ENCODE assay signal across 8 cellular contexts in genomic region chr10:124671486-124672075, GRCh38.
DNase-seq lines count a peak whose midpoint lies in the region; ATAC-seq, FAIRE-seq and TF ChIP-seq lines count a peak whose summit lies in the region.

No MANE protein-coding gene starts in this region.

- peak; percentile 57 to 73; a peak in 3 of 4 replicates for TF ChIP-seq RAD21 in K562 (CRISPR knock-in tag; conservative IDR thresholded peaks at IDR 0.05 in 1 of 2, IDR thresholded peaks at IDR 0.05 in 1 of 2)

- peak; percentile 99 for ATAC-seq in K562

- 0 out of 2 replicates have a peak, but pooled peaks cover 9% of the 10 kb centered on the region for H4K20me1 ChIP-seq in K562 (replicated peaks; ENCODE audit: control insufficient read depth, insufficient read depth, low read length)

- H3K4me3 ChIP-seq in BJ (ENCODE audit: low read depth, low read length) (no peak overlapping the region), K562 (no peak overlapping the region), testis (no peak overlapping the region)

- no peaks in the 10 kb centered on the region for H3K27me3 ChIP-seq in BJ (ENCODE audit: control insufficient read depth, insufficient read depth, low read length)
- H3K27me3 ChIP-seq in K562 (ENCODE audit: control insufficient read depth in 2 of 2, insufficient read depth in 2 of 2, low read length in 2 of 2), result no peaks in the 10 kb centered on the region
- no peaks in the 10 kb centered on the region for H3K27me3 ChIP-seq in layer of hippocampus (ENCODE audit: control insufficient read depth, insufficient read depth, low read length)
- no peaks in the 10 kb centered on the region for H3K27me3 ChIP-seq in testis

- H3K4me1 ChIP-seq in K562 (replicated peaks in 1 of 2; ENCODE audit: control insufficient read depth in 2 of 2, insufficient read depth in 2 of 2, low read length in 2 of 2) (peaks cover 22 to 49% of the 10 kb centered on the region in 2 experiments), testis (peaks cover 71% of the 10 kb centered on the region)

- POLR2A ChIA-PET in BJ (lab: Charles Lee), result no interaction called here
- POLR2A ChIA-PET in K562 (lab: Yijun Ruan, JAX), result interaction anchor here (0.6 to 1.7 kb wide), 6 partner anchors 15 to 239 kb away, joined by 3 to 5 read pairs (median 4); no protein-coding TSS in a partner anchor

- 21% methylated on average over 8 of the region's 8 CpGs for WGBS in K562 (ENCODE audit: insufficient coverage, low coverage, missing lambda C conversion rate)
- 65% methylated on average over 8 of the region's 8 CpGs for WGBS in testis, 2 donors

- H3K9me1 ChIP-seq in K562 (ENCODE audit: control insufficient read depth, insufficient read depth, low read length), result peaks cover 3% of the 10 kb centered on the region

- H3K27ac ChIP-seq in K562 (ENCODE audit: extremely low read depth, low read depth, low read length), result 0 out of 3 replicates have a peak overlapping the region, but pooled peaks have one; percentile 28
- H3K27ac ChIP-seq in layer of hippocampus (ENCODE audit: low read depth, low read length), result peak overlapping the region; percentile 93
- peak overlapping the region; percentile 35 to 43 for H3K27ac ChIP-seq in testis

- no peak overlapping the region; a peak in 1 of 4 replicates for H3K9ac ChIP-seq in K562 (ENCODE audit: insufficient read depth in 1 of 2, low read depth in 2 of 2, low read length in 2 of 2)

- BruUV-seq in K562 (replicated peaks; lab: Mats Ljungman, UMichigan), result no TSS peak

- no peak for TF ChIP-seq POLR2A in K562 (conservative IDR thresholded peaks at IDR 0.05)
- no peak for TF ChIP-seq POLR2A in testis (IDR thresholded peaks at IDR 0.05)
- no peak for TF ChIP-seq POLR2A in GM12892 (IDR thresholded peaks at IDR 0.05; ENCODE audit: low read depth, low read length)

- H3K36me3 ChIP-seq in BJ (ENCODE audit: control insufficient read depth, insufficient read depth, low read length), result peaks cover 1% of the 10 kb centered on the region
- H3K36me3 ChIP-seq in K562 (ENCODE audit: control insufficient read depth, insufficient read depth, low read length), result peaks cover 16% of the 10 kb centered on the region; the same call in 2 of the 3 replicates
- H3K36me3 ChIP-seq in testis (ENCODE audit: low read depth, missing control alignments), result no peaks in the 10 kb centered on the region

- in situ Hi-C loops in KBM-7 (cut with MboI; ENCODE audit: low pct_unique_long_range_greater_than_20kb, low sequenced_read_pairs) (no loop called here), K562 (cut with MboI) (no loop called here)

- TF ChIP-seq CTCF in BJ (IDR thresholded peaks at IDR 0.05; ENCODE audit: insufficient read depth, low read depth, low read length) (peak; percentile 24; the same call in 1 of the 2 replicates), K562 (IDR thresholded peaks at IDR 0.05 in 2 of 3, conservative IDR thresholded peaks at IDR 0.05 in 1 of 3; ENCODE audit: insufficient read depth in 2 of 3, low read depth in 1 of 3, low read length in 3 of 3) (peak; percentile 77 to 87 (median 82)), testis (IDR thresholded peaks at IDR 0.05) (peak in 2 of 3 experiments; percentile 9 to 20)

- intact Hi-C loops in K562 (cut with micrococcal nuclease) (loop anchor here (1.0 to 10.0 kb wide), 6 partner anchors 23 to 127 kb away; partner anchors contain the start of gene FAM53B), testis (cut with DNase I; ENCODE audit: low total_unique reads) (no loop called here)

- FAIRE-seq in K562 (lab: Jason Lieb, UNC) (peak; percentile 87), GM12892 (lab: Jason Lieb, UNC) (no peak)

- CTCF ChIA-PET in BJ (lab: Yijun Ruan, JAX) (interaction anchor here (1.0 to 1.2 kb wide), 4 partner anchors 16 to 131 kb away, joined by 3 to 5 read pairs (median 4); no protein-coding TSS in a partner anchor), K562 (lab: Yijun Ruan, JAX; ENCODE audit: low intra/inter-chr PET ratio) (interaction anchor here (0.6 kb wide), 1 partner anchor 85 kb away, joined by 3 read pairs; no protein-coding TSS in a partner anchor)

- H3K79me2 ChIP-seq in K562 (ENCODE audit: control insufficient read depth, insufficient read depth, low read length), result peaks cover 10% of the 10 kb centered on the region

- DNase-seq in BJ (ENCODE audit: low read depth), result no peak
- DNase-seq in KBM-7, result peak; percentile 28
- peak; percentile 80 to 87 (median 86) for DNase-seq in K562 (ENCODE audit: extremely low read depth in 1 of 4, low spot score in 3 of 4)
- no peak for DNase-seq in testis
- DNase-seq in SIG-M5 (lab: John Stamatoyannopoulos, UW), result no peak
- DNase-seq in NK-92 (lab: John Stamatoyannopoulos, UW; ENCODE audit: unreplicated experiment), result no peak
- DNase-seq in GM12892 (ENCODE audit: insufficient read length), result no peak

- H3K4me2 ChIP-seq in K562 (ENCODE audit: insufficient read depth, low read length), result no peak overlapping the region

- TF ChIP-seq EP300 in K562 (IDR thresholded peaks at IDR 0.05; ENCODE audit: low read length), result no peak; the same call in 1 of the 2 replicates

- no peaks in the 10 kb centered on the region for H3K9me3 ChIP-seq in K562 (replicated peaks; ENCODE audit: control insufficient read depth, insufficient read depth, low read depth, low read length)
- H3K9me3 ChIP-seq in testis, result no peaks in the 10 kb centered on the region

- no peak overlapping the region for H2AFZ ChIP-seq in K562 (ENCODE audit: low read depth, low read length)

TF ChIP-seq in K562, 482 proteins besides CTCF, POLR2A, EP300 and RAD21 (continues in another document):
- no peak for TF ChIP-seq ZNF347 (CRISPR knock-in tag; IDR thresholded peaks at IDR 0.05; ENCODE audit: low read depth)
- TF ChIP-seq SRSF3 (IDR thresholded peaks at IDR 0.05; ENCODE audit: insufficient read depth, low read length), result no peak
- no peak for TF ChIP-seq KHSRP (IDR thresholded peaks at IDR 0.05)
- TF ChIP-seq CREB3 (tag; conservative IDR thresholded peaks at IDR 0.05; ENCODE audit: low read depth), result no peak
- no peak for TF ChIP-seq ZNF511 (CRISPR knock-in tag; IDR thresholded peaks at IDR 0.05)
- TF ChIP-seq KDM4B (IDR thresholded peaks at IDR 0.05; ENCODE audit: borderline replicate concordance in 2 of 2, low read depth in 1 of 2), result no peak
- TF ChIP-seq MLLT1 (IDR thresholded peaks at IDR 0.05), result no peak
- TF ChIP-seq CTBP1 (IDR thresholded peaks at IDR 0.05; ENCODE audit: borderline replicate concordance), result no peak
- no peak for TF ChIP-seq NFE2L1 (tag; IDR thresholded peaks at IDR 0.05; ENCODE audit: borderline replicate concordance, low read depth)
- TF ChIP-seq ASH1L (IDR thresholded peaks at IDR 0.05; ENCODE audit: borderline replicate concordance, low read depth, partially characterized antibody), result no peak
- no peak for TF ChIP-seq CREBBP (IDR thresholded peaks at IDR 0.05; ENCODE audit: low read depth, low read length)
- peak in 1 of 2 experiments; percentile 34; a peak in 1 of 4 replicates for TF ChIP-seq MNT (conservative IDR thresholded peaks at IDR 0.05)

Comparison
In these comparisons a context has a peak if more than half of its experiments do, and no peak if none do; other contexts are left out.
1. DNase-seq: peak in KBM-7 (single experiment) and K562 (4 of 4); none in BJ (single experiment), testis (single experiment), SIG-M5 (single experiment), NK-92 (single experiment) and GM12892 (single experiment).
2. CTCF ChIP-seq: peak in every context shown above with its lines; median percentile 82 in K562; 24 in BJ; 14 in testis.
3. H3K27ac ChIP-seq: peak in every context shown above with its lines; median percentile 93 in layer of hippocampus; 39 in testis; 28 in K562.